ENCODE assay signal across 9 cellular contexts in the genomic region with DNA sequence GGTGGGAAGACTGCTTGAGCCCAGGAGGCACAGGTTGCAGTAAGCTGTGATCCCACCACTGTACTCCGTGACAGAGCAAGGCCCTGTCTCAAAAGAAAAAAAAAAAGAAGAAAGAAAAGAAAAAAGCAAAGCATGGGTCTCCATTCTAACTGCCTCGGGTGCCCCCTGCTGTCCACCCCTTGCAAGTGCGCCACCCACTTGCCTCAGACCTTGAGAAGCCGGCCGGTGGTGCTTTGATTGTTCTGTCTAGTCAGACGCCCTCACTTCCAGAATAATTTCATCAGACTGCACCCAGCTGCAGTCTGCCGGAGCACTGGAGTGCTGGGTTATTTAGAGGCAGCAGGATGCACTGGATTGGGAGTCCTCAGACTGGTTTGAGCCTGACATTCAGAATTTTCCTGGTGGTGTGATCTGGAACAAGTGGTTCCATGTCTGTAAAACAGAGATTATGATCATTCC. TPM values are rescaled to one million over a fixed set of nuclear protein-coding genes. Genes with fewer than 3 reads are reported as not detected.
DNase-seq lines count a peak whose midpoint lies in the region; ATAC-seq and TF ChIP-seq lines count a peak whose summit lies in the region.
"Had no signal": no experiment of that assay in that cellular context is flagged by ENCODE, and none has a peak within 500 bp of the region (broad histone marks: within the 10 kb centered on the region; RNA-seq: fewer than 3 reads in every experiment).

No MANE protein-coding gene starts in this region.

- H3K4me1 Mint-ChIP-seq in activated CD8-positive, alpha-beta memory T cell treated with anti-CD3 and anti-CD28 coated beads, Interleukin-2, amount 10 ng/mL, durations not matched to agents 7 days and 5 days = no peaks in the 10 kb centered on the region
- no peaks in the 10 kb centered on the region for H3K4me1 Mint-ChIP-seq in endothelial cell (ENCODE audit: unreplicated experiment)

- peak; percentile 85 for ATAC-seq in activated CD8-positive, alpha-beta memory T cell treated with anti-CD3 and anti-CD28 coated beads, Interleukin-2, amount 10 ng/mL, durations not matched to agents 7 days and 5 days
- ATAC-seq in HG02885 (IDR thresholded peaks at IDR 0.05; ENCODE audit: poor library complexity, unreplicated experiment) = no peak

- CTCF ChIA-PET in activated CD8-positive, alpha-beta memory T cell treated with anti-CD3 and anti-CD28 coated beads, Interleukin-2, amount 10 ng/mL, durations not matched to agents 7 days and 5 days (lab: Charles Lee) = interaction anchor here (0.8 to 3.1 kb wide), 20 partner anchors 9 to 338 kb away, joined by 3 to 22 read pairs (median 4); partner anchors contain the start of gene TM9SF4

- DNase-seq in DMS 273 treated with DMSO at 0.1 percent for 48 hours (lab: John Stamatoyannopoulos, UW) = peak; percentile 36
- DNase-seq in HUDEP-2 (lab: John Stamatoyannopoulos, UW; ENCODE audit: unreplicated experiment in 76 of 76) = peak in 59 of 76 experiments; percentile 1 to 71 (median 37)
- DNase-seq in NOMO-1 treated with dmso at 0.1 percent for 144 hours (lab: John Stamatoyannopoulos, UW; ENCODE audit: unreplicated experiment) = peak; percentile 35
- DNase-seq in activated CD8-positive, alpha-beta memory T cell treated with anti-CD3 and anti-CD28 coated beads, Interleukin-2, amount 10 ng/mL, durations not matched to agents 7 days and 5 days = peak; percentile 85
- peak; percentile 89 for DNase-seq in endothelial cell (ENCODE audit: low spot score)
- DNase-seq in myocyte (ENCODE audit: low read depth) = peak; percentile 77
- peak; percentile 43 to 58 for DNase-seq in stimulated activated CD8-positive, alpha-beta memory T cell treated with anti-CD3 and anti-CD28 coated beads, Interleukin-7, amount 100 ng/mL, for 1 hour (ENCODE audit: low read depth in 2 of 2)

- H3K9me3 Mint-ChIP-seq in activated CD8-positive, alpha-beta memory T cell treated with anti-CD3 and anti-CD28 coated beads, Interleukin-2, amount 10 ng/mL, durations not matched to agents 7 days and 5 days (ENCODE audit: low read depth) = no peaks in the 10 kb centered on the region
- no peaks in the 10 kb centered on the region for H3K9me3 Mint-ChIP-seq in endothelial cell (ENCODE audit: unreplicated experiment)

- H3K36me3 Mint-ChIP-seq in activated CD8-positive, alpha-beta memory T cell treated with anti-CD3 and anti-CD28 coated beads, Interleukin-2, amount 10 ng/mL, durations not matched to agents 7 days and 5 days = no peaks in the 10 kb centered on the region
- no peaks in the 10 kb centered on the region for H3K36me3 Mint-ChIP-seq in endothelial cell (ENCODE audit: low read depth, unreplicated experiment)

- H3K27ac Mint-ChIP-seq in activated CD8-positive, alpha-beta memory T cell treated with anti-CD3 and anti-CD28 coated beads, Interleukin-2, amount 10 ng/mL, durations not matched to agents 7 days and 5 days = no peak overlapping the region
- H3K27ac Mint-ChIP-seq in endothelial cell (ENCODE audit: unreplicated experiment) = no peak overlapping the region

- peak; percentile 91 for TF ChIP-seq CTCF in endothelial cell (IDR thresholded peaks at IDR 0.05; ENCODE audit: unreplicated experiment)

- H3K4me3 Mint-ChIP-seq in activated CD8-positive, alpha-beta memory T cell treated with anti-CD3 and anti-CD28 coated beads, Interleukin-2, amount 10 ng/mL, durations not matched to agents 7 days and 5 days = no peak overlapping the region
- H3K4me3 Mint-ChIP-seq in endothelial cell (ENCODE audit: unreplicated experiment) = no peak overlapping the region

- H3K27me3 Mint-ChIP-seq in activated CD8-positive, alpha-beta memory T cell treated with anti-CD3 and anti-CD28 coated beads, Interleukin-2, amount 10 ng/mL, durations not matched to agents 7 days and 5 days = peaks cover 18% of the 10 kb centered on the region
- peaks cover 2% of the 10 kb centered on the region for H3K27me3 Mint-ChIP-seq in endothelial cell (ENCODE audit: unreplicated experiment)

RNA-seq across cellular contexts. Expression of gene TM9SF4, which starts 17.6 kb away (rescaled TPM):
- 10 to 100 TPM; 35.7 to 39.1 TPM for total RNA-seq in activated CD8-positive, alpha-beta memory T cell treated with anti-CD3 and anti-CD28 coated beads, Interleukin-2, amount 10 ng/mL, durations not matched to agents 7 days and 5 days
- total RNA-seq in endothelial cell (ENCODE audit: unreplicated experiment) = 46.0 TPM
- total RNA-seq in myocyte = 41.4 and 46.4 TPM in 2 replicates
- polyA plus RNA-seq in myocyte (2012) = 49.5 TPM

RNA-seq across cellular contexts. Expression of gene HCK, which starts 39.9 kb away (rescaled TPM):
- not detected for total RNA-seq in activated CD8-positive, alpha-beta memory T cell treated with anti-CD3 and anti-CD28 coated beads, Interleukin-2, amount 10 ng/mL, durations not matched to agents 7 days and 5 days
- 0.54 TPM for total RNA-seq in endothelial cell (ENCODE audit: unreplicated experiment)
- not detected in 2 replicates for total RNA-seq in myocyte
- polyA plus RNA-seq in myocyte (2012) = 0.26 TPM
- total RNA-seq: activated CD8-positive, alpha-beta memory T cell treated with anti-CD3 and anti-CD28 coated beads for 36 hours had no signal

Comparison
In these comparisons a context has a peak if more than half of its experiments do, and no peak if none do; other contexts are left out.
1. DNase-seq: peak in every context shown above with its lines; median percentile 89 in endothelial cell; 85 in activated CD8-positive, alpha-beta memory T cell treated with anti-CD3 and anti-CD28 coated beads, Interleukin-2, amount 10 ng/mL, durations not matched to agents 7 days and 5 days; 77 in myocyte; 50 in stimulated activated CD8-positive, alpha-beta memory T cell treated with anti-CD3 and anti-CD28 coated beads, Interleukin-7, amount 100 ng/mL, for 1 hour; 37 in HUDEP-2; 36 in DMS 273 treated with DMSO at 0.1 percent for 48 hours; 35 in NOMO-1 treated with dmso at 0.1 percent for 144 hours.